9 cellular contexts compared by ENCODE assay signal in genomic region chr7:47153076-47153475, GRCh38.
DNase-seq lines count a peak whose midpoint lies in the region; ATAC-seq, FAIRE-seq and TF ChIP-seq lines count a peak whose summit lies in the region.
"Had no signal": no experiment of that assay in that cellular context is flagged by ENCODE, and none has a peak within 500 bp of the region (broad histone marks: within the 10 kb centered on the region; RNA-seq: fewer than 3 reads in every experiment).

No MANE protein-coding gene starts in this region.

- no peak overlapping the region for H3K27ac Mint-ChIP-seq in activated T-cell treated with anti-CD3 and anti-CD28 coated beads, Interleukin-2, amount 50 U/mL, for 72 hours

- intact Hi-C loops in ovary (cut with DNase I) = no loop called here

- H3K4me1 ChIP-seq in ovary (ENCODE audit: insufficient read depth) = peaks cover 4% of the 10 kb centered on the region

- 11 to 17% (median 12%) methylated on average over 5 of the region's 5 CpGs for WGBS in ovary, 3 donors

- no peaks in the 10 kb centered on the region for H3K9me3 ChIP-seq in ovary

- H3K36me3 ChIP-seq in ovary = no peaks in the 10 kb centered on the region

- FAIRE-seq in endometrium (lab: Jason Lieb, UNC) = peak; percentile 70

- H3K27ac ChIP-seq in ovary = no peak overlapping the region

- no peak overlapping the region for H3K4me3 Mint-ChIP-seq in activated T-cell treated with anti-CD3 and anti-CD28 coated beads, Interleukin-2, amount 50 U/mL, for 72 hours

- H3K27me3 Mint-ChIP-seq in activated T-cell treated with anti-CD3 and anti-CD28 coated beads, Interleukin-2, amount 50 U/mL, for 72 hours (ENCODE audit: low read depth) = no peaks in the 10 kb centered on the region

- TF ChIP-seq POLR2A in ovary (IDR thresholded peaks at IDR 0.05) = no peak

- TF ChIP-seq EP300 in ovary (IDR thresholded peaks at IDR 0.05) = no peak

- ATAC-seq in activated T-cell treated with anti-CD3 and anti-CD28 coated beads, Interleukin-2, amount 50 U/mL, for 72 hours (replicated peaks in 1 of 2) = no peak
- no peak for ATAC-seq in GM21786 (IDR thresholded peaks at IDR 0.05; ENCODE audit: unreplicated experiment)

- peaks cover 2% of the 10 kb centered on the region in 2 donors for H3K9me3 Mint-ChIP-seq in activated T-cell treated with anti-CD3 and anti-CD28 coated beads, Interleukin-2, amount 50 U/mL, for 72 hours

- TF ChIP-seq CTCF in ovary (IDR thresholded peaks at IDR 0.05) = no peak

- no peaks in the 10 kb centered on the region for H3K27me3 ChIP-seq in ovary

- DNase-seq in EH (ENCODE audit: low read depth) = peak; percentile 98
- DNase-seq in NCI-H226 = peak; percentile 93
- DNase-seq in ovary = peak in 3 of 5 donors; percentile 33 to 71 (median 52)
- no peak for DNase-seq in activated T-cell treated with anti-CD3 and anti-CD28 coated beads, Interleukin-2, amount 50 U/mL, for 72 hours
- DNase-seq in ureter (ENCODE audit: low spot score) = no peak
- no peak for DNase-seq in NCI-H187 (lab: John Stamatoyannopoulos, UW)
- DNase-seq: activated naive CD4-positive, alpha-beta T cell had no signal

- H3K4me3 ChIP-seq in ovary = no peak overlapping the region

- no peaks in the 10 kb centered on the region for H3K4me1 Mint-ChIP-seq in activated T-cell treated with anti-CD3 and anti-CD28 coated beads, Interleukin-2, amount 50 U/mL, for 72 hours (ENCODE audit: low read depth)

- H3K36me3 Mint-ChIP-seq in activated T-cell treated with anti-CD3 and anti-CD28 coated beads, Interleukin-2, amount 50 U/mL, for 72 hours (ENCODE audit: insufficient read depth in 2 of 2) = no peaks in the 10 kb centered on the region

Comparison
In these comparisons a context has a peak if more than half of its experiments do, and no peak if none do; other contexts are left out.
1. DNase-seq: peak in EH (single experiment), NCI-H226 (single experiment) and ovary (3 of 5); none in activated T-cell treated with anti-CD3 and anti-CD28 coated beads, Interleukin-2, amount 50 U/mL, for 72 hours (0 of 2), ureter (single experiment) and NCI-H187 (0 of 2).